ENCODE assay signal across 2 cellular contexts in the genomic region with DNA sequence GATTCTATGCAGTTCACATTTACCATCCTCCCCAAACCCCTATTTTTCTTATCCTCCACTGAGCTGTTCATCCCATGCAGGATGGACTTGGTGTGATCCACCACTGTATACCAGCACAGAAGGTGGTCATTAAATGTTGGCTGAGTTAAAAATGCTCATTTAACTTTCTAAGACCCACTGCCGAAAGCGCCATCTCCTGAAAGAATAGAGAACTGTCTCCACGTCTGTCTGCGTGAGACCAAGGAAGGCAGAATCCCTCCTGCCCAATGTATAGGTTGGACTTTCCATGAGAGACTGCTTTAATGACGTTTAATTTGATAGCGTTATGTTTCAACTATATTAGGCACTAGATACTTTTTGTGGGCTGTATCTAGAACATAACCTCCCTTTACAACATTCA.
TF ChIP-seq lines count a peak whose summit lies in the region.

No MANE protein-coding gene starts in this region.

TF ChIP-seq in HCT116, 20 proteins besides CTCF, POLR2A, EP300 and RAD21 (continued from another document):
- TF ChIP-seq, protein P1, sequence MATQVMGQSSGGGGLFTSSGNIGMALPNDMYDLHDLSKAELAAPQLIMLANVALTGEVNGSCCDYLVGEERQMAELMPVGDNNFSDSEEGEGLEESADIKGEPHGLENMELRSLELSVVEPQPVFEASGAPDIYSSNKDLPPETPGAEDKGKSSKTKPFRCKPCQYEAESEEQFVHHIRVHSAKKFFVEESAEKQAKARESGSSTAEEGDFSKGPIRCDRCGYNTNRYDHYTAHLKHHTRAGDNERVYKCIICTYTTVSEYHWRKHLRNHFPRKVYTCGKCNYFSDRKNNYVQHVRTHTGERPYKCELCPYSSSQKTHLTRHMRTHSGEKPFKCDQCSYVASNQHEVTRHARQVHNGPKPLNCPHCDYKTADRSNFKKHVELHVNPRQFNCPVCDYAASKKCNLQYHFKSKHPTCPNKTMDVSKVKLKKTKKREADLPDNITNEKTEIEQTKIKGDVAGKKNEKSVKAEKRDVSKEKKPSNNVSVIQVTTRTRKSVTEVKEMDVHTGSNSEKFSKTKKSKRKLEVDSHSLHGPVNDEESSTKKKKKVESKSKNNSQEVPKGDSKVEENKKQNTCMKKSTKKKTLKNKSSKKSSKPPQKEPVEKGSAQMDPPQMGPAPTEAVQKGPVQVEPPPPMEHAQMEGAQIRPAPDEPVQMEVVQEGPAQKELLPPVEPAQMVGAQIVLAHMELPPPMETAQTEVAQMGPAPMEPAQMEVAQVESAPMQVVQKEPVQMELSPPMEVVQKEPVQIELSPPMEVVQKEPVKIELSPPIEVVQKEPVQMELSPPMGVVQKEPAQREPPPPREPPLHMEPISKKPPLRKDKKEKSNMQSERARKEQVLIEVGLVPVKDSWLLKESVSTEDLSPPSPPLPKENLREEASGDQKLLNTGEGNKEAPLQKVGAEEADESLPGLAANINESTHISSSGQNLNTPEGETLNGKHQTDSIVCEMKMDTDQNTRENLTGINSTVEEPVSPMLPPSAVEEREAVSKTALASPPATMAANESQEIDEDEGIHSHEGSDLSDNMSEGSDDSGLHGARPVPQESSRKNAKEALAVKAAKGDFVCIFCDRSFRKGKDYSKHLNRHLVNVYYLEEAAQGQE (IDR thresholded peaks at IDR 0.05; ENCODE audit: low read depth): no peak
- TF ChIP-seq JUND (IDR thresholded peaks at IDR 0.05) (no peak), SP1 (IDR thresholded peaks at IDR 0.05; ENCODE audit: low read depth) (no peak), EZH2phosphoT487 (IDR thresholded peaks at IDR 0.05; ENCODE audit: borderline replicate concordance) (no peak), EGR1 (IDR thresholded peaks at IDR 0.05; ENCODE audit: low read depth) (no peak), POLR2AphosphoS5 (IDR thresholded peaks at IDR 0.05; ENCODE audit: low read depth, low read length) (no peak)
- TF ChIP-seq, protein P2, sequence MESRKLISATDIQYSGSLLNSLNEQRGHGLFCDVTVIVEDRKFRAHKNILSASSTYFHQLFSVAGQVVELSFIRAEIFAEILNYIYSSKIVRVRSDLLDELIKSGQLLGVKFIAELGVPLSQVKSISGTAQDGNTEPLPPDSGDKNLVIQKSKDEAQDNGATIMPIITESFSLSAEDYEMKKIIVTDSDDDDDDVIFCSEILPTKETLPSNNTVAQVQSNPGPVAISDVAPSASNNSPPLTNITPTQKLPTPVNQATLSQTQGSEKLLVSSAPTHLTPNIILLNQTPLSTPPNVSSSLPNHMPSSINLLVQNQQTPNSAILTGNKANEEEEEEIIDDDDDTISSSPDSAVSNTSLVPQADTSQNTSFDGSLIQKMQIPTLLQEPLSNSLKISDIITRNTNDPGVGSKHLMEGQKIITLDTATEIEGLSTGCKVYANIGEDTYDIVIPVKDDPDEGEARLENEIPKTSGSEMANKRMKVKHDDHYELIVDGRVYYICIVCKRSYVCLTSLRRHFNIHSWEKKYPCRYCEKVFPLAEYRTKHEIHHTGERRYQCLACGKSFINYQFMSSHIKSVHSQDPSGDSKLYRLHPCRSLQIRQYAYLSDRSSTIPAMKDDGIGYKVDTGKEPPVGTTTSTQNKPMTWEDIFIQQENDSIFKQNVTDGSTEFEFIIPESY (IDR thresholded peaks at IDR 0.05; ENCODE audit: extremely low read depth, insufficient replicate concordance, low read length): no peak

TF ChIP-seq in WTC11, 78 proteins besides CTCF, POLR2A, EP300 and RAD21 (continued from another document):
- TF ChIP-seq, protein P3, sequence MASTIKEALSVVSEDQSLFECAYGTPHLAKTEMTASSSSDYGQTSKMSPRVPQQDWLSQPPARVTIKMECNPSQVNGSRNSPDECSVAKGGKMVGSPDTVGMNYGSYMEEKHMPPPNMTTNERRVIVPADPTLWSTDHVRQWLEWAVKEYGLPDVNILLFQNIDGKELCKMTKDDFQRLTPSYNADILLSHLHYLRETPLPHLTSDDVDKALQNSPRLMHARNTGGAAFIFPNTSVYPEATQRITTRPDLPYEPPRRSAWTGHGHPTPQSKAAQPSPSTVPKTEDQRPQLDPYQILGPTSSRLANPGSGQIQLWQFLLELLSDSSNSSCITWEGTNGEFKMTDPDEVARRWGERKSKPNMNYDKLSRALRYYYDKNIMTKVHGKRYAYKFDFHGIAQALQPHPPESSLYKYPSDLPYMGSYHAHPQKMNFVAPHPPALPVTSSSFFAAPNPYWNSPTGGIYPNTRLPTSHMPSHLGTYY (CRISPR knock-in tag; IDR thresholded peaks at IDR 0.05): no peak
- TF ChIP-seq, protein P4, sequence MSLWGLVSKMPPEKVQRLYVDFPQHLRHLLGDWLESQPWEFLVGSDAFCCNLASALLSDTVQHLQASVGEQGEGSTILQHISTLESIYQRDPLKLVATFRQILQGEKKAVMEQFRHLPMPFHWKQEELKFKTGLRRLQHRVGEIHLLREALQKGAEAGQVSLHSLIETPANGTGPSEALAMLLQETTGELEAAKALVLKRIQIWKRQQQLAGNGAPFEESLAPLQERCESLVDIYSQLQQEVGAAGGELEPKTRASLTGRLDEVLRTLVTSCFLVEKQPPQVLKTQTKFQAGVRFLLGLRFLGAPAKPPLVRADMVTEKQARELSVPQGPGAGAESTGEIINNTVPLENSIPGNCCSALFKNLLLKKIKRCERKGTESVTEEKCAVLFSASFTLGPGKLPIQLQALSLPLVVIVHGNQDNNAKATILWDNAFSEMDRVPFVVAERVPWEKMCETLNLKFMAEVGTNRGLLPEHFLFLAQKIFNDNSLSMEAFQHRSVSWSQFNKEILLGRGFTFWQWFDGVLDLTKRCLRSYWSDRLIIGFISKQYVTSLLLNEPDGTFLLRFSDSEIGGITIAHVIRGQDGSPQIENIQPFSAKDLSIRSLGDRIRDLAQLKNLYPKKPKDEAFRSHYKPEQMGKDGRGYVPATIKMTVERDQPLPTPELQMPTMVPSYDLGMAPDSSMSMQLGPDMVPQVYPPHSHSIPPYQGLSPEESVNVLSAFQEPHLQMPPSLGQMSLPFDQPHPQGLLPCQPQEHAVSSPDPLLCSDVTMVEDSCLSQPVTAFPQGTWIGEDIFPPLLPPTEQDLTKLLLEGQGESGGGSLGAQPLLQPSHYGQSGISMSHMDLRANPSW (CRISPR knock-in tag; conservative IDR thresholded peaks at IDR 0.05; ENCODE audit: low read depth): no peak
- TF ChIP-seq CREB1 (CRISPR knock-in tag; IDR thresholded peaks at IDR 0.05): no peak
- TF ChIP-seq, protein P5, sequence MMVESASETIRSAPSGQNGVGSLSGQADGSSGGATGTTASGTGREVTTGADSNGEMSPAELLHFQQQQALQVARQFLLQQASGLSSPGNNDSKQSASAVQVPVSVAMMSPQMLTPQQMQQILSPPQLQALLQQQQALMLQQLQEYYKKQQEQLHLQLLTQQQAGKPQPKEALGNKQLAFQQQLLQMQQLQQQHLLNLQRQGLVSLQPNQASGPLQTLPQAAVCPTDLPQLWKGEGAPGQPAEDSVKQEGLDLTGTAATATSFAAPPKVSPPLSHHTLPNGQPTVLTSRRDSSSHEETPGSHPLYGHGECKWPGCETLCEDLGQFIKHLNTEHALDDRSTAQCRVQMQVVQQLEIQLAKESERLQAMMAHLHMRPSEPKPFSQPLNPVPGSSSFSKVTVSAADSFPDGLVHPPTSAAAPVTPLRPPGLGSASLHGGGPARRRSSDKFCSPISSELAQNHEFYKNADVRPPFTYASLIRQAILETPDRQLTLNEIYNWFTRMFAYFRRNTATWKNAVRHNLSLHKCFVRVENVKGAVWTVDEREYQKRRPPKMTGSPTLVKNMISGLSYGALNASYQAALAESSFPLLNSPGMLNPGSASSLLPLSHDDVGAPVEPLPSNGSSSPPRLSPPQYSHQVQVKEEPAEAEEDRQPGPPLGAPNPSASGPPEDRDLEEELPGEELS (CRISPR knock-in tag; IDR thresholded peaks at IDR 0.05): no peak
